ENCODE assay signal across 2 cellular contexts in the genomic region with DNA sequence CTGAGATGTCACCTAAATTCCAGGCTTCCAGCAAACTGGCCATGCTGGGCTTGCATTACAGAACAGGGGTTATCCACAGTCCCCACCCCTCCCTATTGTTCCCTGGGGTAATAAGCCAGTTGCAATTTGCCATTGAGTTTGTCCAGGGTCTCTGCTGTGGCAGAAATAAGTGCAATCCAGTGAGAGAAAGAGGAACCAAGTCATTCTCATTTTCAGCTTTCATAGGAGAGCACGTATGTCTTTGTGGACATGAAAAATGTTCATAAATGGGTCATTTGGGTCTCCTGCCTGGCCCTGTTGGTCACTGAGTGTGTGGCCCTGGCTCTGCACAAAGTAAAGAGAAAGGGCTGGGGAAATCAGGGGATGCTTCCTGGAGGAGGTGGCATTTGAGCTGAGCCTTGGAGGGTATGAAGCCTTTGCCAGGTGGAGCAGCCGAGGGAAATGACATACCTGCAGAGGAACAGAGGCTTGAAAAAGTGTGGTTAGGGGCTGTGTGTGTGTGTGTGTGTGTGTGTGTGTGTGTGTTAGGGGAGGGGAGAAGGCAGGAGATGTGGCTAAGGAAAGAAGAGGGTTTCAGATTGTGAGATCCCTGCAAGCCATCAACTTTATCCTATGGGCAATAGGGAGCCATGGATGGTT.
TF ChIP-seq lines count a peak whose summit lies in the region.

No MANE protein-coding gene starts in this region.

TF ChIP-seq in SK-N-SH treated with all-trans-retinoic acid at 6 μM for 48 hours, 23 proteins besides CTCF, POLR2A, EP300 and RAD21 (continued from another document):
- TF ChIP-seq PATZ1 (CRISPR knock-in tag; IDR thresholded peaks at IDR 0.05; ENCODE audit: borderline replicate concordance), result no peak

TF ChIP-seq in SK-N-SH, 30 proteins besides CTCF, POLR2A, EP300 and RAD21 (continued from another document):
- TF ChIP-seq GABPA (IDR thresholded peaks at IDR 0.05; ENCODE audit: low read depth), result no peak
- TF ChIP-seq RCOR1 (IDR thresholded peaks at IDR 0.05; ENCODE audit: low read length), result no peak
- TF ChIP-seq PBX3 (IDR thresholded peaks at IDR 0.05), result no peak
- TF ChIP-seq YY1 (IDR thresholded peaks at IDR 0.05; ENCODE audit: low read depth), result no peak
- TF ChIP-seq POLR2AphosphoS5 (IDR thresholded peaks at IDR 0.05; ENCODE audit: low read depth, low read length), result no peak
- no peak for TF ChIP-seq CHD2 (IDR thresholded peaks at IDR 0.05; ENCODE audit: low read length, partially characterized antibody)
- TF ChIP-seq USF2 (IDR thresholded peaks at IDR 0.05; ENCODE audit: borderline replicate concordance, low read depth, low read length), result no peak
- TF ChIP-seq, protein P1, sequence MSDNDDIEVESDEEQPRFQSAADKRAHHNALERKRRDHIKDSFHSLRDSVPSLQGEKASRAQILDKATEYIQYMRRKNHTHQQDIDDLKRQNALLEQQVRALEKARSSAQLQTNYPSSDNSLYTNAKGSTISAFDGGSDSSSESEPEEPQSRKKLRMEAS (IDR thresholded peaks at IDR 0.05; ENCODE audit: low read depth), result no peak
